1 cellular context compared by ENCODE assay signal in genomic region chr12:120713861-120714482, GRCh38.
A peak's percentile ranks its signal among the peaks of the same experiment; 100 is the strongest.
TF ChIP-seq lines count a peak whose summit lies in the region.

No MANE protein-coding gene starts in this region.

TF ChIP-seq in GM12878, 131 proteins besides CTCF, POLR2A, EP300 and RAD21:
- no peak for TF ChIP-seq HSF1 (IDR thresholded peaks at IDR 0.05; ENCODE audit: low read depth, low read length)
- TF ChIP-seq E4F1 (IDR thresholded peaks at IDR 0.05; ENCODE audit: borderline replicate concordance, partially characterized antibody), result no peak
- peak; percentile 97 for TF ChIP-seq SMC3 (IDR thresholded peaks at IDR 0.05; ENCODE audit: borderline replicate concordance, low read length)
- TF ChIP-seq POU2F2 (IDR thresholded peaks at IDR 0.05; ENCODE audit: borderline replicate concordance, low read depth, low read length), result peak; percentile 39; the same call in 1 of the 3 replicates
- no peak for TF ChIP-seq MTA2 (IDR thresholded peaks at IDR 0.05; ENCODE audit: low read depth)
- TF ChIP-seq, protein P1, sequence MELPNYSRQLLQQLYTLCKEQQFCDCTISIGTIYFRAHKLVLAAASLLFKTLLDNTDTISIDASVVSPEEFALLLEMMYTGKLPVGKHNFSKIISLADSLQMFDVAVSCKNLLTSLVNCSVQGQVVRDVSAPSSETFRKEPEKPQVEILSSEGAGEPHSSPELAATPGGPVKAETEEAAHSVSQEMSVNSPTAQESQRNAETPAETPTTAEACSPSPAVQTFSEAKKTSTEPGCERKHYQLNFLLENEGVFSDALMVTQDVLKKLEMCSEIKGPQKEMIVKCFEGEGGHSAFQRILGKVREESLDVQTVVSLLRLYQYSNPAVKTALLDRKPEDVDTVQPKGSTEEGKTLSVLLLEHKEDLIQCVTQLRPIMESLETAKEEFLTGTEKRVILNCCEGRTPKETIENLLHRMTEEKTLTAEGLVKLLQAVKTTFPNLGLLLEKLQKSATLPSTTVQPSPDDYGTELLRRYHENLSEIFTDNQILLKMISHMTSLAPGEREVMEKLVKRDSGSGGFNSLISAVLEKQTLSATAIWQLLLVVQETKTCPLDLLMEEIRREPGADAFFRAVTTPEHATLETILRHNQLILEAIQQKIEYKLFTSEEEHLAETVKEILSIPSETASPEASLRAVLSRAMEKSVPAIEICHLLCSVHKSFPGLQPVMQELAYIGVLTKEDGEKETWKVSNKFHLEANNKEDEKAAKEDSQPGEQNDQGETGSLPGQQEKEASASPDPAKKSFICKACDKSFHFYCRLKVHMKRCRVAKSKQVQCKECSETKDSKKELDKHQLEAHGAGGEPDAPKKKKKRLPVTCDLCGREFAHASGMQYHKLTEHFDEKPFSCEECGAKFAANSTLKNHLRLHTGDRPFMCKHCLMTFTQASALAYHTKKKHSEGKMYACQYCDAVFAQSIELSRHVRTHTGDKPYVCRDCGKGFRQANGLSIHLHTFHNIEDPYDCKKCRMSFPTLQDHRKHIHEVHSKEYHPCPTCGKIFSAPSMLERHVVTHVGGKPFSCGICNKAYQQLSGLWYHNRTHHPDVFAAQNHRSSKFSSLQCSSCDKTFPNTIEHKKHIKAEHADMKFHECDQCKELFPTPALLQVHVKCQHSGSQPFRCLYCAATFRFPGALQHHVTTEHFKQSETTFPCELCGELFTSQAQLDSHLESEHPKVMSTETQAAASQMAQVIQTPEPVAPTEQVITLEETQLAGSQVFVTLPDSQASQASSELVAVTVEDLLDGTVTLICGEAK (IDR thresholded peaks at IDR 0.05; ENCODE audit: borderline replicate concordance), result peak; percentile 40; the same call in 1 of the 2 replicates
- TF ChIP-seq FOXM1 (IDR thresholded peaks at IDR 0.05; ENCODE audit: low read depth, low read length), result no peak
- TF ChIP-seq YY1 (IDR thresholded peaks at IDR 0.05; ENCODE audit: low read depth, low read length), result peak; percentile 63; the same call in 1 of the 2 replicates
- TF ChIP-seq NFYA (IDR thresholded peaks at IDR 0.05; ENCODE audit: borderline replicate concordance, low read depth, low read length), result no peak
- TF ChIP-seq GABPA (IDR thresholded peaks at IDR 0.05; ENCODE audit: low read depth), result 0 out of 2 replicates have a peak, but pooled peaks have one; percentile 34
- peak; percentile 69 for TF ChIP-seq RUNX3 (IDR thresholded peaks at IDR 0.05; ENCODE audit: low read length)
- TF ChIP-seq, protein P2, sequence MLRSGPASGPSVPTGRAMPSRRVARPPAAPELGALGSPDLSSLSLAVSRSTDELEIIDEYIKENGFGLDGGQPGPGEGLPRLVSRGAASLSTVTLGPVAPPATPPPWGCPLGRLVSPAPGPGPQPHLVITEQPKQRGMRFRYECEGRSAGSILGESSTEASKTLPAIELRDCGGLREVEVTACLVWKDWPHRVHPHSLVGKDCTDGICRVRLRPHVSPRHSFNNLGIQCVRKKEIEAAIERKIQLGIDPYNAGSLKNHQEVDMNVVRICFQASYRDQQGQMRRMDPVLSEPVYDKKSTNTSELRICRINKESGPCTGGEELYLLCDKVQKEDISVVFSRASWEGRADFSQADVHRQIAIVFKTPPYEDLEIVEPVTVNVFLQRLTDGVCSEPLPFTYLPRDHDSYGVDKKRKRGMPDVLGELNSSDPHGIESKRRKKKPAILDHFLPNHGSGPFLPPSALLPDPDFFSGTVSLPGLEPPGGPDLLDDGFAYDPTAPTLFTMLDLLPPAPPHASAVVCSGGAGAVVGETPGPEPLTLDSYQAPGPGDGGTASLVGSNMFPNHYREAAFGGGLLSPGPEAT (IDR thresholded peaks at IDR 0.05; ENCODE audit: low read depth), result no peak
- peak; percentile 59; the same call in 1 of the 2 replicates for TF ChIP-seq SMARCA5 (IDR thresholded peaks at IDR 0.05)
